1 cellular context compared by ENCODE assay signal in genomic region chr9:34957492-34958410, GRCh38.
A peak's percentile ranks its signal among the peaks of the same experiment; 100 is the strongest.
TF ChIP-seq lines count a peak whose summit lies in the region.

Gene PHF24, plus strand, starts transcription at chr9:34958285. Its CDS starts 13,014 bp downstream, at chr9:34971299.

TF ChIP-seq in HEK293, 187 proteins besides CTCF, POLR2A, EP300 and RAD21 (continued from another document and continues in another):
- TF ChIP-seq, protein P1, sequence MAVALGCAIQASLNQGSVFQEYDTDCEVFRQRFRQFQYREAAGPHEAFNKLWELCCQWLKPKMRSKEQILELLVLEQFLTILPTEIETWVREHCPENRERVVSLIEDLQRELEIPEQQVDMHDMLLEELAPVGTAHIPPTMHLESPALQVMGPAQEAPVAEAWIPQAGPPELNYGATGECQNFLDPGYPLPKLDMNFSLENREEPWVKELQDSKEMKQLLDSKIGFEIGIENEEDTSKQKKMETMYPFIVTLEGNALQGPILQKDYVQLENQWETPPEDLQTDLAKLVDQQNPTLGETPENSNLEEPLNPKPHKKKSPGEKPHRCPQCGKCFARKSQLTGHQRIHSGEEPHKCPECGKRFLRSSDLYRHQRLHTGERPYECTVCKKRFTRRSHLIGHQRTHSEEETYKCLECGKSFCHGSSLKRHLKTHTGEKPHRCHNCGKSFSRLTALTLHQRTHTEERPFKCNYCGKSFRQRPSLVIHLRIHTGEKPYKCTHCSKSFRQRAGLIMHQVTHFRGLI (tag by site-specific recombination; IDR thresholded peaks at IDR 0.05): no peak
- no peak for TF ChIP-seq RBAK (tag by site-specific recombination; IDR thresholded peaks at IDR 0.05)
- TF ChIP-seq ZNF146 (tag by site-specific recombination; IDR thresholded peaks at IDR 0.05): no peak
- no peak for TF ChIP-seq ZNF433 (tag by site-specific recombination; IDR thresholded peaks at IDR 0.05; ENCODE audit: low read depth)
- TF ChIP-seq GLIS1 (tag by site-specific recombination; IDR thresholded peaks at IDR 0.05): peak; percentile 76
- TF ChIP-seq ZNF362 (tag by site-specific recombination; IDR thresholded peaks at IDR 0.05): no peak
- no peak for TF ChIP-seq ZNF132 (tag by site-specific recombination; IDR thresholded peaks at IDR 0.05; ENCODE audit: borderline replicate concordance)
- no peak for TF ChIP-seq ZFP3 (tag by site-specific recombination; IDR thresholded peaks at IDR 0.05; ENCODE audit: low read depth)
- no peak for TF ChIP-seq ZNF830 (tag by site-specific recombination; IDR thresholded peaks at IDR 0.05; ENCODE audit: low read depth)
- no peak for TF ChIP-seq ZBTB1 (tag by site-specific recombination; IDR thresholded peaks at IDR 0.05)
- peak; percentile 67; the same call in 1 of the 2 replicates for TF ChIP-seq KLF1 (tag by site-specific recombination; IDR thresholded peaks at IDR 0.05)
- TF ChIP-seq ZBTB17 (tag by site-specific recombination; IDR thresholded peaks at IDR 0.05): no peak
- no peak for TF ChIP-seq MZF1 (tag by site-specific recombination; IDR thresholded peaks at IDR 0.05; ENCODE audit: borderline replicate concordance)
- TF ChIP-seq YY2 (tag by site-specific recombination; IDR thresholded peaks at IDR 0.05): no peak
- no peak for TF ChIP-seq ZNF571 (tag by site-specific recombination; IDR thresholded peaks at IDR 0.05)
- no peak for TF ChIP-seq ZNF530 (tag by site-specific recombination; IDR thresholded peaks at IDR 0.05; ENCODE audit: low read depth)
- no peak for TF ChIP-seq ZNF24 (tag by site-specific recombination; IDR thresholded peaks at IDR 0.05)
- TF ChIP-seq ZNF114 (tag by site-specific recombination; IDR thresholded peaks at IDR 0.05): no peak
- TF ChIP-seq ZNF585B (tag by site-specific recombination; IDR thresholded peaks at IDR 0.05): no peak
- no peak for TF ChIP-seq ZNF140 (tag by site-specific recombination; IDR thresholded peaks at IDR 0.05)
- TF ChIP-seq ZSCAN30 (tag by site-specific recombination; IDR thresholded peaks at IDR 0.05): no peak
- no peak for TF ChIP-seq ZNF785 (tag by site-specific recombination; IDR thresholded peaks at IDR 0.05)
- no peak for TF ChIP-seq ZNF184 (tag by site-specific recombination; IDR thresholded peaks at IDR 0.05)
- no peak for TF ChIP-seq ZNF148 (tag by site-specific recombination; IDR thresholded peaks at IDR 0.05; ENCODE audit: borderline replicate concordance)
- no peak for TF ChIP-seq PRDM1 (tag by site-specific recombination; IDR thresholded peaks at IDR 0.05)
- no peak for TF ChIP-seq GLI2 (tag by site-specific recombination; IDR thresholded peaks at IDR 0.05; ENCODE audit: borderline replicate concordance, low read depth)
- TF ChIP-seq ZNF747 (tag by site-specific recombination; IDR thresholded peaks at IDR 0.05): no peak
- no peak for TF ChIP-seq ZNF658 (tag by site-specific recombination; IDR thresholded peaks at IDR 0.05)
- no peak for TF ChIP-seq ZNF639 (tag by site-specific recombination; IDR thresholded peaks at IDR 0.05)
- no peak for TF ChIP-seq PRDM6 (tag by site-specific recombination; IDR thresholded peaks at IDR 0.05)
- TF ChIP-seq ZNF239 (tag by site-specific recombination; IDR thresholded peaks at IDR 0.05): no peak
- TF ChIP-seq EGR2 (tag by site-specific recombination; IDR thresholded peaks at IDR 0.05; ENCODE audit: low read depth): no peak
- TF ChIP-seq ZNF670 (tag by site-specific recombination; IDR thresholded peaks at IDR 0.05; ENCODE audit: low read depth): no peak
- no peak for TF ChIP-seq ZNF23 (tag by site-specific recombination; IDR thresholded peaks at IDR 0.05; ENCODE audit: borderline replicate concordance)
- no peak for TF ChIP-seq ZNF214 (tag by site-specific recombination; IDR thresholded peaks at IDR 0.05; ENCODE audit: borderline replicate concordance)
- no peak for TF ChIP-seq ZNF175 (tag by site-specific recombination; IDR thresholded peaks at IDR 0.05)
- no peak for TF ChIP-seq ZNF16 (tag by site-specific recombination; IDR thresholded peaks at IDR 0.05; ENCODE audit: low read depth)
- TF ChIP-seq ZSCAN4 (tag by site-specific recombination; IDR thresholded peaks at IDR 0.05): no peak
- TF ChIP-seq ZNF549 (tag by site-specific recombination; IDR thresholded peaks at IDR 0.05): no peak
- no peak for TF ChIP-seq ZNF366 (tag by site-specific recombination; conservative IDR thresholded peaks at IDR 0.05)
- TF ChIP-seq SP7 (tag by site-specific recombination; IDR thresholded peaks at IDR 0.05): 0 out of 2 replicates have a peak, but pooled peaks have one; percentile 29
- TF ChIP-seq, protein P2, sequence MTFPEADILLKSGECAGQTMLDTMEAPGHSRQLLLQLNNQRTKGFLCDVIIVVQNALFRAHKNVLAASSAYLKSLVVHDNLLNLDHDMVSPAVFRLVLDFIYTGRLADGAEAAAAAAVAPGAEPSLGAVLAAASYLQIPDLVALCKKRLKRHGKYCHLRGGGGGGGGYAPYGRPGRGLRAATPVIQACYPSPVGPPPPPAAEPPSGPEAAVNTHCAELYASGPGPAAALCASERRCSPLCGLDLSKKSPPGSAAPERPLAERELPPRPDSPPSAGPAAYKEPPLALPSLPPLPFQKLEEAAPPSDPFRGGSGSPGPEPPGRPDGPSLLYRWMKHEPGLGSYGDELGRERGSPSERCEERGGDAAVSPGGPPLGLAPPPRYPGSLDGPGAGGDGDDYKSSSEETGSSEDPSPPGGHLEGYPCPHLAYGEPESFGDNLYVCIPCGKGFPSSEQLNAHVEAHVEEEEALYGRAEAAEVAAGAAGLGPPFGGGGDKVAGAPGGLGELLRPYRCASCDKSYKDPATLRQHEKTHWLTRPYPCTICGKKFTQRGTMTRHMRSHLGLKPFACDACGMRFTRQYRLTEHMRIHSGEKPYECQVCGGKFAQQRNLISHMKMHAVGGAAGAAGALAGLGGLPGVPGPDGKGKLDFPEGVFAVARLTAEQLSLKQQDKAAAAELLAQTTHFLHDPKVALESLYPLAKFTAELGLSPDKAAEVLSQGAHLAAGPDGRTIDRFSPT (tag by site-specific recombination; IDR thresholded peaks at IDR 0.05): no peak
- TF ChIP-seq FEZF1 (tag by site-specific recombination; IDR thresholded peaks at IDR 0.05): no peak
- TF ChIP-seq HOXA7 (CRISPR knock-in tag; IDR thresholded peaks at IDR 0.05; ENCODE audit: borderline replicate concordance): no peak
- no peak for TF ChIP-seq ZNF701 (tag by site-specific recombination; IDR thresholded peaks at IDR 0.05)
- TF ChIP-seq ZNF18 (tag by site-specific recombination; IDR thresholded peaks at IDR 0.05): no peak
- TF ChIP-seq ZNF302 (tag by site-specific recombination; IDR thresholded peaks at IDR 0.05; ENCODE audit: low read depth): no peak
- TF ChIP-seq SALL2 (tag by site-specific recombination; IDR thresholded peaks at IDR 0.05; ENCODE audit: borderline replicate concordance): no peak
- TF ChIP-seq, protein P3, sequence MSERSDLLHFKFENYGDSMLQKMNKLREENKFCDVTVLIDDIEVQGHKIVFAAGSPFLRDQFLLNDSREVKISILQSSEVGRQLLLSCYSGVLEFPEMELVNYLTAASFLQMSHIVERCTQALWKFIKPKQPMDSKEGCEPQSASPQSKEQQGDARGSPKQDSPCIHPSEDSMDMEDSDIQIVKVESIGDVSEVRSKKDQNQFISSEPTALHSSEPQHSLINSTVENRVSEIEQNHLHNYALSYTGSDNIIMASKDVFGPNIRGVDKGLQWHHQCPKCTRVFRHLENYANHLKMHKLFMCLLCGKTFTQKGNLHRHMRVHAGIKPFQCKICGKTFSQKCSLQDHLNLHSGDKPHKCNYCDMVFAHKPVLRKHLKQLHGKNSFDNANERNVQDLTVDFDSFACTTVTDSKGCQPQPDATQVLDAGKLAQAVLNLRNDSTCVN (tag by site-specific recombination; optimal IDR thresholded peaks at IDR 0.05): peak; percentile 33
- no peak for TF ChIP-seq ZNF660 (tag by site-specific recombination; IDR thresholded peaks at IDR 0.05)
- TF ChIP-seq ZNF560 (tag by site-specific recombination; IDR thresholded peaks at IDR 0.05; ENCODE audit: borderline replicate concordance): no peak
- TF ChIP-seq ZBTB8A (tag by site-specific recombination; IDR thresholded peaks at IDR 0.05): peak; percentile 34; the same call in 1 of the 2 replicates
- TF ChIP-seq SP2 (tag by site-specific recombination; IDR thresholded peaks at IDR 0.05): 0 out of 2 replicates have a peak, but pooled peaks have one; percentile 5
- TF ChIP-seq ZNF248 (tag by site-specific recombination; IDR thresholded peaks at IDR 0.05): no peak
- no peak for TF ChIP-seq GLI4 (tag by site-specific recombination; IDR thresholded peaks at IDR 0.05)
- no peak for TF ChIP-seq ZNF274 (IDR thresholded peaks at IDR 0.05; ENCODE audit: low read length)
- TF ChIP-seq ZNF274 (tag by site-specific recombination; IDR thresholded peaks at IDR 0.05; ENCODE audit: borderline replicate concordance): no peak
- TF ChIP-seq ZNF311 (tag by site-specific recombination; IDR thresholded peaks at IDR 0.05; ENCODE audit: borderline replicate concordance): no peak
- TF ChIP-seq, protein P4, sequence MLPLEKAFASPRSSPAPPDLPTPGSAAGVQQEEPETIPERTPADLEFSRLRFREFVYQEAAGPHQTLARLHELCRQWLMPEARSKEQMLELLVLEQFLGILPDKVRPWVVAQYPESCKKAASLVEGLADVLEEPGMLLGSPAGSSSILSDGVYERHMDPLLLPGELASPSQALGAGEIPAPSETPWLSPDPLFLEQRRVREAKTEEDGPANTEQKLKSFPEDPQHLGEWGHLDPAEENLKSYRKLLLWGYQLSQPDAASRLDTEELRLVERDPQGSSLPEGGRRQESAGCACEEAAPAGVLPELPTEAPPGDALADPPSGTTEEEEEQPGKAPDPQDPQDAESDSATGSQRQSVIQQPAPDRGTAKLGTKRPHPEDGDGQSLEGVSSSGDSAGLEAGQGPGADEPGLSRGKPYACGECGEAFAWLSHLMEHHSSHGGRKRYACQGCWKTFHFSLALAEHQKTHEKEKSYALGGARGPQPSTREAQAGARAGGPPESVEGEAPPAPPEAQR (tag by site-specific recombination; IDR thresholded peaks at IDR 0.05): no peak
